ENCODE assay signal across 25 cellular contexts in the genomic region with DNA sequence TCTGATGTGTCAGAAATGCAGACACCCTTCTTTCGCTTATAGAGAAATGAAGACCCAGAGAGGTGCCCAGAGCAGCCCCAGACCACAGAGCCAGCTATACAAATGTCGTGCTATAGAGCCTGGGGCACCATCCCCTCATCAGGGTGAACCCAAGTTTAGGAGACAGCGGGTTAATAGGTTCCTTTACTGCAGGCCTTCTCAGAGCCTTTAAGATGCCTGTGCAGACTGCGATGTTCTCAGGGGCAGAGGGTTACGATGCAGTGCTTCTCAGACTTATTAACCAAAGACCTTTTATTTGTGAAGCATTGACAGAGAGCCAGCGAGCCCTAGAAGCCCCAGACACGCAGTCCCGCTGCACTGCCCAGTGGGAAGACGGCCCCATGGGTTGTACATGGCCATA.
"Had no signal": no experiment of that assay in that cellular context is flagged by ENCODE, and none has a peak within 500 bp of the region (broad histone marks: within the 10 kb centered on the region; RNA-seq: fewer than 3 reads in every experiment).

No MANE protein-coding gene starts in this region.

- H3K9me3 ChIP-seq: left ventricle myocardium inferior, neutrophil, right atrium auricular region, right lobe of liver, stomach, testis, thyroid gland, transverse colon, upper lobe of left lung, vagina had no signal

- DNase-seq: islet precursor cell; left ventricle myocardium inferior; mesendoderm; naive B cell; natural killer cell; nephron progenitor cell; occipital lobe; right lobe of liver; stimulated activated CD4-positive, alpha-beta T cell treated with anti-CD3 and anti-CD28 coated beads, Interleukin-12 subunit alpha, Interleukin-12 subunit beta, amount 100 ng/mL, for 4 hours; stimulated activated CD4-positive, alpha-beta T cell treated with anti-CD3 and anti-CD28 coated beads, Interleukin-15, amount 100 ng/mL, for 24 hours; stimulated activated CD4-positive, alpha-beta T cell treated with anti-CD3 and anti-CD28 coated beads, Interleukin-2, amount 100 ng/mL, for 24 hours; stimulated activated CD4-positive, alpha-beta T cell treated with anti-CD3 and anti-CD28 coated beads, Interleukin-4, amount 100 ng/mL, for 1 hour; stimulated activated naive B cell treated with anti-CD40 and anti-IgM and Interleukin-4, amounts not matched to agents 10 μg/mL and 1 μg/mL and 100 μg/mL, for 72 hours; stimulated activated naive CD8-positive, alpha-beta T cell treated with anti-CD3 and anti-CD28 coated beads, Interleukin-15, Interleukin-2, amounts not matched to agents 100 U/mL and 50 U/mL, for 24 hours; stomach; testis; thyroid gland; transverse colon had no signal

- H3K4me1 ChIP-seq: parathyroid adenoma, right lobe of liver, testis had no signal

- ATAC-seq: natural killer cell; right lobe of liver; stimulated activated naive B cell treated with anti-CD40 and anti-IgM and Interleukin-4, amounts not matched to agents 10 μg/mL and 1 μg/mL and 100 μg/mL, for 72 hours; stimulated activated naive CD8-positive, alpha-beta T cell treated with anti-CD3 and anti-CD28 coated beads, Interleukin-15, Interleukin-2, amounts not matched to agents 100 U/mL and 50 U/mL, for 24 hours had no signal

- H3K27me3 ChIP-seq: neural progenitor cell, neutrophil, right atrium auricular region, right lobe of liver, stomach, testis, thyroid gland, transverse colon, upper lobe of left lung, vagina had no signal

- H3K4me3 ChIP-seq: left ventricle myocardium inferior, lung, neural progenitor cell, right atrium auricular region, right lobe of liver, stomach, testis, thyroid gland, transverse colon, upper lobe of left lung, vagina had no signal

- H3K27ac ChIP-seq: left ventricle myocardium inferior, neural progenitor cell, neutrophil, parathyroid adenoma, right atrium auricular region, right lobe of liver, stomach, testis, thyroid gland, transverse colon, upper lobe of left lung, vagina had no signal

- H3K36me3 ChIP-seq: neural progenitor cell, neutrophil, right atrium auricular region, right lobe of liver, thyroid gland, transverse colon, vagina had no signal
